ENCODE assay signal across 1 cellular context in genomic region chr2:176172748-176173586, GRCh38.
TF ChIP-seq lines count a peak whose summit lies in the region.

No MANE protein-coding gene starts in this region.

TF ChIP-seq in GM12878, 131 proteins besides CTCF, POLR2A, EP300 and RAD21:
- 0 out of 2 replicates have a peak, but pooled peaks have one; percentile 27 for TF ChIP-seq EZH2 (IDR thresholded peaks at IDR 0.05; ENCODE audit: borderline replicate concordance, control insufficient read depth, low read depth, low read length)
- TF ChIP-seq, protein P1, sequence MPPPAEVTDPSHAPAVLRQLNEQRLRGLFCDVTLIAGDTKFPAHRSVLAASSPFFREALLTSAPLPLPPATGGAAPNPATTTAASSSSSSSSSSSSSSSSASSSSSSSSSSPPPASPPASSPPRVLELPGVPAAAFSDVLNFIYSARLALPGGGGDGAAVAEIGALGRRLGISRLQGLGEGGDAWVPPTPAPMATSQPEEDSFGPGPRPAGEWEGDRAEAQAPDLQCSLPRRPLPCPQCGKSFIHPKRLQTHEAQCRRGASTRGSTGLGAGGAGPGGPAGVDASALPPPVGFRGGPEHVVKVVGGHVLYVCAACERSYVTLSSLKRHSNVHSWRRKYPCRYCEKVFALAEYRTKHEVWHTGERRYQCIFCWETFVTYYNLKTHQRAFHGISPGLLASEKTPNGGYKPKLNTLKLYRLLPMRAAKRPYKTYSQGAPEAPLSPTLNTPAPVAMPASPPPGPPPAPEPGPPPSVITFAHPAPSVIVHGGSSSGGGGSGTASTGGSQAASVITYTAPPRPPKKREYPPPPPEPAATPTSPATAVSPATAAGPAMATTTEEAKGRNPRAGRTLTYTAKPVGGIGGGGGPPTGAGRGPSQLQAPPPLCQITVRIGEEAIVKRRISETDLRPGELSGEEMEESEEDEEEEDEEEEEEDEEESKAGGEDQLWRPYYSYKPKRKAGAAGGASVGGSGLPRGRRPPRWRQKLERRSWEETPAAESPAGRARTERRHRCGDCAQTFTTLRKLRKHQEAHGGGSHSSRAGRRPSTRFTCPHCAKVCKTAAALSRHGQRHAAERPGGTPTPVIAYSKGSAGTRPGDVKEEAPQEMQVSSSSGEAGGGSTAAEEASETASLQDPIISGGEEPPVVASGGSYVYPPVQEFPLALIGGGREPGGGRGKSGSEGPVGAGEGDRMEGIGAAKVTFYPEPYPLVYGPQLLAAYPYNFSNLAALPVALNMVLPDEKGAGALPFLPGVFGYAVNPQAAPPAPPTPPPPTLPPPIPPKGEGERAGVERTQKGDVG (CRISPR knock-in tag; IDR thresholded peaks at IDR 0.05) = no peak
